In genomic region chr3:55013145-55013544, GRCh38 we compare ENCODE assay signal across 15 cellular contexts.
DNase-seq lines count a peak whose midpoint lies in the region; ATAC-seq and TF ChIP-seq lines count a peak whose summit lies in the region.
"Had no signal": no experiment of that assay in that cellular context is flagged by ENCODE, and none has a peak within 500 bp of the region (broad histone marks: within the 10 kb centered on the region; RNA-seq: fewer than 3 reads in every experiment).

No MANE protein-coding gene starts in this region.

- ATAC-seq in HG02610 (IDR thresholded peaks at IDR 0.05; ENCODE audit: unreplicated experiment): no peak

- H3K27me3 ChIP-seq in neural cell (ENCODE audit: insufficient read depth, low read depth, low read length): no peaks in the 10 kb centered on the region
- H3K27me3 ChIP-seq: sigmoid colon, uterus had no signal

- H3K4me3 ChIP-seq in cardiac fibroblast (replicated peaks in 1 of 2; ENCODE audit: low read depth in 2 of 2, low read length in 2 of 2) (no peak overlapping the region), neural cell (ENCODE audit: low read length) (no peak overlapping the region)
- H3K4me3 ChIP-seq: sigmoid colon, uterus had no signal

- H3K27ac ChIP-seq in neural cell (ENCODE audit: low read length): no peak overlapping the region
- H3K27ac ChIP-seq: sigmoid colon, uterus had no signal

- DNase-seq in AG20443 (ENCODE audit: low spot score) (peak; percentile 42), LHCN-M2 (ENCODE audit: low read depth) (peak; percentile 37), cardiac fibroblast (ENCODE audit: low read depth in 2 of 2) (peak; percentile 52 to 53), ureter (ENCODE audit: low spot score) (no peak)
- DNase-seq in activated effector memory CD4-positive, alpha-beta T cell treated with Interleukin-2 at 50 U/mL for 16 hours: no peak
- no peak for DNase-seq in activated CD4-positive, alpha-beta T cell treated with anti-CD3 and anti-CD28 coated beads for 48 hours
- DNase-seq: hippocampal formation, Karpas-422, midbrain, NCI-H510A treated with DMSO at 0.1 percent for 48 hours, sigmoid colon, SW 1271, uterus had no signal

- H3K4me2 ChIP-seq in neural cell (ENCODE audit: low read length): no peak overlapping the region

- no peaks in the 10 kb centered on the region for H3F3A ChIP-seq in neural cell (ENCODE audit: insufficient read depth, low read length, poor library complexity, severe bottlenecking)

- no peaks in the 10 kb centered on the region for H3K36me3 ChIP-seq in neural cell (ENCODE audit: insufficient read depth, low read length)
- H3K36me3 ChIP-seq: sigmoid colon, uterus had no signal

- no peak overlapping the region for H2AFZ ChIP-seq in neural cell (ENCODE audit: low read depth, low read length)

- no peaks in the 10 kb centered on the region for H4K20me1 ChIP-seq in neural cell (ENCODE audit: insufficient read depth)

- no peak for TF ChIP-seq EP300 in neural cell (conservative IDR thresholded peaks at IDR 0.05; ENCODE audit: poor library complexity, severe bottlenecking)

- no peaks in the 10 kb centered on the region for H3K9me2 ChIP-seq in neural cell (ENCODE audit: insufficient read depth, low read length)

- no peaks in the 10 kb centered on the region for H3K79me2 ChIP-seq in neural cell (replicated peaks; ENCODE audit: insufficient read depth, low read length)

- H3K9ac ChIP-seq in neural cell (ENCODE audit: low read length): no peak overlapping the region

- TF ChIP-seq CTCF in cardiac fibroblast (IDR thresholded peaks at IDR 0.05; ENCODE audit: low read depth, low read length): no peak
- TF ChIP-seq CTCF in neural cell (IDR thresholded peaks at IDR 0.05; ENCODE audit: poor library complexity, severe bottlenecking): peak; percentile 51

- no peaks in the 10 kb centered on the region for H3K9me3 ChIP-seq in neural cell (ENCODE audit: low read length)
- H3K9me3 ChIP-seq: sigmoid colon, uterus had no signal

- peak; percentile 53 for TF ChIP-seq RAD21 in neural cell (conservative IDR thresholded peaks at IDR 0.05)

TF ChIP-seq in neural cell, 6 proteins besides CTCF, POLR2A, EP300 and RAD21:
- peak; percentile 58 for TF ChIP-seq SMC3 (conservative IDR thresholded peaks at IDR 0.05; ENCODE audit: poor library complexity)
- no peak for TF ChIP-seq MXI1 (conservative IDR thresholded peaks at IDR 0.05; ENCODE audit: poor library complexity, severe bottlenecking)

Comparison
In these comparisons a context has a peak if more than half of its experiments do, and no peak if none do; other contexts are left out.
1. DNase-seq: peak in AG20443 (single experiment), LHCN-M2 (single experiment) and cardiac fibroblast (2 of 2); none in ureter (single experiment), activated effector memory CD4-positive, alpha-beta T cell treated with Interleukin-2 at 50 U/mL for 16 hours (single experiment) and activated CD4-positive, alpha-beta T cell treated with anti-CD3 and anti-CD28 coated beads for 48 hours (single experiment).